13 cellular contexts compared by ENCODE assay signal in genomic region chr12:14240873-14241220, GRCh38.
DNase-seq lines count a peak whose midpoint lies in the region; ATAC-seq, FAIRE-seq and TF ChIP-seq lines count a peak whose summit lies in the region.
"Had no signal": no experiment of that assay in that cellular context is flagged by ENCODE, and none has a peak within 500 bp of the region (broad histone marks: within the 10 kb centered on the region; RNA-seq: fewer than 3 reads in every experiment).

No MANE protein-coding gene starts in this region.

- H3K4me3 ChIP-seq in CD8-positive, alpha-beta T cell (ENCODE audit: low read depth, low read length): no peak overlapping the region
- no peak overlapping the region for H3K4me3 ChIP-seq in Loucy (ENCODE audit: low read length, poor library complexity, severe bottlenecking)
- no peak overlapping the region for H3K4me3 ChIP-seq in GM12878
- no peak overlapping the region for H3K4me3 ChIP-seq in upper lobe of right lung
- H3K4me3 ChIP-seq: right atrium auricular region had no signal

- no peak overlapping the region for H3K4me2 ChIP-seq in Loucy (ENCODE audit: low read depth, low read length, poor library complexity, severe bottlenecking)
- peak overlapping the region; percentile 63 for H3K4me2 ChIP-seq in GM12878 (ENCODE audit: control insufficient read depth, insufficient read depth)

- H3K27ac Mint-ChIP-seq in CD8-positive, alpha-beta T cell: no peak overlapping the region
- H3K27ac Mint-ChIP-seq in nephron: peak overlapping the region in 2 of 3 experiments; percentile 92 to 95

- no peak for DNase-seq in CD8-positive, alpha-beta T cell
- DNase-seq in GM12878 (ENCODE audit: low read depth, low spot score): no peak
- DNase-seq in upper lobe of right lung: no peak
- DNase-seq: activated CD4-positive, CD25-positive, alpha-beta regulatory T cell; activated effector memory CD4-positive, alpha-beta T cell treated with Interleukin-2 at 50 U/mL for 16 hours; cerebellar nuclear complex; NCI-H187; SIG-M5 had no signal

- peaks cover 3% of the 10 kb centered on the region for H3K9me3 Mint-ChIP-seq in CD8-positive, alpha-beta T cell
- H3K9me3 Mint-ChIP-seq in nephron: peaks cover 33% of the 10 kb centered on the region

- H2AFZ ChIP-seq in Loucy (ENCODE audit: low read length) (0 out of 2 replicates have a peak overlapping the region, but pooled peaks have one; percentile 41), GM12878 (ENCODE audit: control insufficient read depth, low read depth, low read length) (peak overlapping the region; percentile 81)

- peaks cover 10% of the 10 kb centered on the region for H3K36me3 Mint-ChIP-seq in CD8-positive, alpha-beta T cell
- peaks cover 27% of the 10 kb centered on the region for H3K36me3 Mint-ChIP-seq in nephron (ENCODE audit: low read depth)

- TF ChIP-seq CTCF in CD8-positive, alpha-beta T cell (IDR thresholded peaks at IDR 0.05): no peak
- TF ChIP-seq CTCF in Loucy (conservative IDR thresholded peaks at IDR 0.05; ENCODE audit: low read length): no peak
- no peak for TF ChIP-seq CTCF in GM12878 (IDR thresholded peaks at IDR 0.05 in 2 of 3, conservative IDR thresholded peaks at IDR 0.05 in 1 of 3; ENCODE audit: control insufficient read depth in 2 of 3, extremely low read depth in 1 of 3, insufficient read depth in 1 of 3, low read depth in 3 of 3, low read length in 3 of 3)
- TF ChIP-seq CTCF in nephron (IDR thresholded peaks at IDR 0.05; ENCODE audit: unreplicated experiment in 3 of 3): no peak
- TF ChIP-seq CTCF in upper lobe of right lung (IDR thresholded peaks at IDR 0.05): no peak

- H3K27ac ChIP-seq in CD8-positive, alpha-beta T cell (ENCODE audit: low read depth, low read length): no peak overlapping the region
- H3K27ac ChIP-seq in GM12878 (ENCODE audit: control insufficient read depth, insufficient read depth): peak overlapping the region; percentile 99
- no peak overlapping the region for H3K27ac ChIP-seq in upper lobe of right lung
- H3K27ac ChIP-seq: right atrium auricular region had no signal

- in situ Hi-C loops in GM12878 (cut with MboI): loop anchor here (5.0 to 25.0 kb wide), 2 partner anchors 126 to 221 kb away; partner anchors contain the start of gene ATF7IP

- H3F3A ChIP-seq in Loucy (ENCODE audit: low read depth): no peaks in the 10 kb centered on the region

- no peaks in the 10 kb centered on the region for H3K27me3 Mint-ChIP-seq in CD8-positive, alpha-beta T cell (ENCODE audit: low read depth)
- peaks cover 7% of the 10 kb centered on the region for H3K27me3 Mint-ChIP-seq in nephron (ENCODE audit: low read depth)

- POLR2A ChIA-PET in CD8-positive, alpha-beta T cell (lab: Charles Lee): interaction anchor here (1.8 kb wide), 1 partner anchor 17 kb away, joined by 7 read pairs; no protein-coding TSS in a partner anchor
- POLR2A ChIA-PET in GM12878 (lab: Charles Lee): interaction anchor here (0.7 to 2.7 kb wide), 5 partner anchors 20 to 154 kb away, joined by 3 to 18 read pairs (median 7); partner anchors contain the start of gene ATF7IP

- no peak for ATAC-seq in CD8-positive, alpha-beta T cell
- ATAC-seq in GM12878 (no peak), GM21737 (IDR thresholded peaks at IDR 0.05; ENCODE audit: unreplicated experiment) (no peak), upper lobe of right lung (no peak), GM21786 (IDR thresholded peaks at IDR 0.05; ENCODE audit: unreplicated experiment) (no peak)

- H3K36me3 ChIP-seq in CD8-positive, alpha-beta T cell (ENCODE audit: insufficient read depth, low read length): no peaks in the 10 kb centered on the region
- H3K36me3 ChIP-seq in Loucy (ENCODE audit: insufficient read depth, low read length): no peaks in the 10 kb centered on the region
- no peaks in the 10 kb centered on the region for H3K36me3 ChIP-seq in GM12878 (ENCODE audit: control insufficient read depth in 2 of 2, insufficient read depth in 2 of 2, low read length in 1 of 2)
- no peaks in the 10 kb centered on the region for H3K36me3 ChIP-seq in upper lobe of right lung
- H3K36me3 ChIP-seq: right atrium auricular region had no signal

- no peak for TF ChIP-seq POLR2A in GM12878 (IDR thresholded peaks at IDR 0.05; ENCODE audit: low read depth, low read length)

- H3K9me2 ChIP-seq in Loucy (replicated peaks; ENCODE audit: low read depth, low read length): no peaks in the 10 kb centered on the region

- intact Hi-C loops in CD8-positive, alpha-beta T cell (cut with DNase I, micrococcal nuclease): loop anchor here in 1 of 2 experiments (2.0 to 5.0 kb wide), 2 partner anchors 14 to 521 kb away; no protein-coding TSS in a partner anchor
- intact Hi-C loops in GM12878 (cut with micrococcal nuclease; ENCODE audit: unreplicated experiment): loop anchor here (1.0 to 5.0 kb wide), 2 partner anchors 42 to 156 kb away; no protein-coding TSS in a partner anchor
- intact Hi-C loops in upper lobe of right lung (cut with DNase I): no loop called here

- H3K27me3 ChIP-seq in CD8-positive, alpha-beta T cell (ENCODE audit: insufficient read depth, low read length): no peaks in the 10 kb centered on the region
- H3K27me3 ChIP-seq in Loucy (ENCODE audit: insufficient read depth, low read length, poor library complexity, severe bottlenecking): no peaks in the 10 kb centered on the region
- H3K27me3 ChIP-seq in GM12878 (replicated peaks in 1 of 2; ENCODE audit: control insufficient read depth in 2 of 2, insufficient read depth in 2 of 2, low read length in 1 of 2): no peaks in the 10 kb centered on the region
- H3K27me3 ChIP-seq in upper lobe of right lung: no peaks in the 10 kb centered on the region
- H3K27me3 ChIP-seq: right atrium auricular region had no signal

- FAIRE-seq in GM12878 (lab: Jason Lieb, UNC): no peak

- peaks cover 18% of the 10 kb centered on the region for H3K4me1 Mint-ChIP-seq in CD8-positive, alpha-beta T cell (ENCODE audit: low read depth)
- H3K4me1 Mint-ChIP-seq in nephron: peaks cover 21% of the 10 kb centered on the region

- H3K4me1 ChIP-seq in CD8-positive, alpha-beta T cell (ENCODE audit: insufficient read depth, low read length): peaks cover 22% of the 10 kb centered on the region
- peaks cover 20% of the 10 kb centered on the region for H3K4me1 ChIP-seq in Loucy (ENCODE audit: insufficient read depth, low read length, poor library complexity, severe bottlenecking)
- peaks cover 29% of the 10 kb centered on the region for H3K4me1 ChIP-seq in GM12878 (ENCODE audit: control insufficient read depth, insufficient read depth, low read length)
- H3K4me1 ChIP-seq in upper lobe of right lung: peaks cover 9% of the 10 kb centered on the region

- CTCF ChIA-PET in CD8-positive, alpha-beta T cell (lab: Charles Lee): interaction anchor here (1.1 to 4.8 kb wide), 4 partner anchors 17 to 436 kb away, joined by 4 to 34 read pairs (median 5); partner anchors contain the start of gene ATF7IP
- CTCF ChIA-PET in GM12878 (lab: Yijun Ruan, JAX): interaction anchor here (1.4 to 5.4 kb wide), 5 partner anchors 55 to 213 kb away, joined by 5 to 103 read pairs (median 8); partner anchors contain the start of gene ATF7IP

- 74% methylated on average over 4 of the region's 4 CpGs for WGBS in GM12878 (ENCODE audit: insufficient coverage, insufficient replicate concordance, low lambda C conversion rate, missing lambda C conversion rate)

- no peaks in the 10 kb centered on the region for H3K79me2 ChIP-seq in Loucy (ENCODE audit: insufficient read depth, low read length)
- H3K79me2 ChIP-seq in GM12878 (ENCODE audit: control insufficient read depth, insufficient read depth, low read length): no peaks in the 10 kb centered on the region

- RAD21 ChIA-PET in GM12878 (lab: Charles Lee; ENCODE audit: unreplicated experiment): interaction anchor here (0.8 to 5.4 kb wide), 14 partner anchors 11 to 713 kb away, joined by 3 to 113 read pairs (median 12); partner anchors contain the start of gene ATF7IP

- H3K9me3 ChIP-seq in CD8-positive, alpha-beta T cell (ENCODE audit: low read length): no peaks in the 10 kb centered on the region
- H3K9me3 ChIP-seq in Loucy (ENCODE audit: insufficient read depth, low read depth, low read length) (no peaks in the 10 kb centered on the region), GM12878 (replicated peaks; ENCODE audit: control insufficient read depth, insufficient read depth, low read length) (peaks cover 8% of the 10 kb centered on the region; the same call in 2 of the 3 replicates), upper lobe of right lung (peaks cover 17% of the 10 kb centered on the region)

- BruUV-seq in GM12878 (replicated peaks; lab: Mats Ljungman, UMichigan): no TSS peak

- TF ChIP-seq RAD21 in GM12878 (IDR thresholded peaks at IDR 0.05; ENCODE audit: insufficient read depth, low read depth, low read length): no peak

- H3K4me3 Mint-ChIP-seq in CD8-positive, alpha-beta T cell: peak overlapping the region; percentile 9
- peak overlapping the region in 1 of 3 experiments; percentile 45 for H3K4me3 Mint-ChIP-seq in nephron

- H3K9ac ChIP-seq in Loucy (ENCODE audit: low read depth, low read length, poor library complexity, severe bottlenecking): no peak overlapping the region
- peak overlapping the region; percentile 82 for H3K9ac ChIP-seq in GM12878 (ENCODE audit: control insufficient read depth, insufficient read depth, low read length)

- SMC1A ChIA-PET in GM12878 (lab: Charles Lee; ENCODE audit: uncharacterized antibody, unreplicated experiment): interaction anchor here (0.5 to 6.1 kb wide), 22 partner anchors 9 to 423 kb away, joined by 3 to 103 read pairs (median 7); partner anchors contain the start of gene ATF7IP

- H4K20me1 ChIP-seq in Loucy (ENCODE audit: insufficient read depth, low read length, poor library complexity, severe bottlenecking): no peaks in the 10 kb centered on the region
- H4K20me1 ChIP-seq in GM12878 (ENCODE audit: control insufficient read depth, insufficient read depth): no peaks in the 10 kb centered on the region

- no peak for TF ChIP-seq EP300 in GM12878 (IDR thresholded peaks at IDR 0.05; ENCODE audit: borderline replicate concordance in 1 of 2, control insufficient read depth in 1 of 2, low read depth in 2 of 2, low read length in 2 of 2)

TF ChIP-seq in GM12878, 131 proteins besides CTCF, POLR2A, EP300 and RAD21 (continues in another document):
- no peak for TF ChIP-seq MLLT1 (IDR thresholded peaks at IDR 0.05)
- TF ChIP-seq NR2C2 (IDR thresholded peaks at IDR 0.05; ENCODE audit: borderline replicate concordance, control insufficient read depth, insufficient read length, low read depth): no peak
- TF ChIP-seq PML (IDR thresholded peaks at IDR 0.05; ENCODE audit: low read length): no peak
